In the genomic region with DNA sequence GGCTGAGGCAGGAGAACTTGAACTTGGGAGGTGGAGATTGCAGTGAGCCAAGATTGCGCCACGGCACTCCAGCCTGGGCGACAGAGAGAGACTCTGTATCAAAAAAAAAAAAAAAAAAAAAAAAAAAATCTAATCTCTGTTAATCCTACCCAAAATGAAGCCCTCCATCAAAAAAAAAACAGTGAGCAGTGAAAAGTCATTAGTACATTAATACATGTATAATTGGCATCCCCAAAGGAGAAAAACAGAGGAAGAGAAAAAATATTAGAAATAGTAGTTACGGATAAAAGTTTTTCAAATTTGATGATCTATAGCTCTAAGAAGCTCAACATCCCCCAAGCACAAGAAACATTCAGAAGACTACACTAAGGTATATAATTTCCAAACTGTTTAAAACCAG, we compare ENCODE assay signal across 15 cellular contexts.
DNase-seq lines count a peak whose midpoint lies in the region; ATAC-seq lines count a peak whose summit lies in the region.
"Had no signal": no experiment of that assay in that cellular context is flagged by ENCODE, and none has a peak within 500 bp of the region (broad histone marks: within the 10 kb centered on the region; RNA-seq: fewer than 3 reads in every experiment).

No MANE protein-coding gene starts in this region.

- peak overlapping the region; percentile 62 for H3K27ac Mint-ChIP-seq in activated naive CD8-positive, alpha-beta T cell
- no peak overlapping the region for H3K27ac Mint-ChIP-seq in activated naive CD8-positive, alpha-beta T cell treated with anti-CD3 and anti-CD28 coated beads, Interleukin-2, amount 50 U/mL, for 24 hours
- H3K27ac Mint-ChIP-seq in T-helper 17 cell, result peak overlapping the region; percentile 9
- H3K27ac Mint-ChIP-seq in activated naive CD8-positive, alpha-beta T cell treated with anti-CD3 and anti-CD28 coated beads for 36 hours, result peak overlapping the region; percentile 11

- H3K9me3 Mint-ChIP-seq in activated naive CD8-positive, alpha-beta T cell (ENCODE audit: low read depth), result no peaks in the 10 kb centered on the region
- no peaks in the 10 kb centered on the region for H3K9me3 Mint-ChIP-seq in activated naive CD8-positive, alpha-beta T cell treated with anti-CD3 and anti-CD28 coated beads, Interleukin-2, amount 50 U/mL, for 24 hours
- no peaks in the 10 kb centered on the region for H3K9me3 Mint-ChIP-seq in activated naive CD8-positive, alpha-beta T cell treated with anti-CD3 and anti-CD28 coated beads for 36 hours
- H3K9me3 Mint-ChIP-seq: CD4-positive, alpha-beta memory T cell had no signal

- no peak for ATAC-seq in activated naive CD8-positive, alpha-beta T cell treated with anti-CD3 and anti-CD28 coated beads, Interleukin-2, amount 50 U/mL, for 24 hours
- no peak for ATAC-seq in T-helper 17 cell

- no peak for DNase-seq in activated naive CD8-positive, alpha-beta T cell treated with anti-CD3 and anti-CD28 coated beads, Interleukin-2, amount 50 U/mL, for 24 hours
- DNase-seq in T-helper 17 cell (no peak), NCI-H524 (lab: John Stamatoyannopoulos, UW) (no peak), T-helper 1 cell (no peak)
- DNase-seq in activated naive CD8-positive, alpha-beta T cell treated with anti-CD3 and anti-CD28 coated beads for 36 hours, result no peak
- DNase-seq: C1 segment of cervical spinal cord; Calu3; CD4-positive, alpha-beta memory T cell; COR-L47; DMS53; DMS79 treated with DMSO at 0.1 percent for 48 hours; GF-D8; GOT3 had no signal

- H3K36me3 Mint-ChIP-seq in activated naive CD8-positive, alpha-beta T cell, result peaks cover 19% of the 10 kb centered on the region
- H3K36me3 Mint-ChIP-seq in activated naive CD8-positive, alpha-beta T cell treated with anti-CD3 and anti-CD28 coated beads, Interleukin-2, amount 50 U/mL, for 24 hours (ENCODE audit: low read depth), result peaks cover 33% of the 10 kb centered on the region
- H3K36me3 Mint-ChIP-seq in T-helper 17 cell (ENCODE audit: low read depth), result peaks cover 5% of the 10 kb centered on the region
- H3K36me3 Mint-ChIP-seq in activated naive CD8-positive, alpha-beta T cell treated with anti-CD3 and anti-CD28 coated beads for 36 hours, result peaks cover 25% of the 10 kb centered on the region

- no peaks in the 10 kb centered on the region for H3K27me3 Mint-ChIP-seq in activated naive CD8-positive, alpha-beta T cell
- H3K27me3 Mint-ChIP-seq in activated naive CD8-positive, alpha-beta T cell treated with anti-CD3 and anti-CD28 coated beads, Interleukin-2, amount 50 U/mL, for 24 hours, result no peaks in the 10 kb centered on the region
- no peaks in the 10 kb centered on the region for H3K27me3 Mint-ChIP-seq in T-helper 17 cell
- H3K27me3 Mint-ChIP-seq in activated naive CD8-positive, alpha-beta T cell treated with anti-CD3 and anti-CD28 coated beads for 36 hours, result no peaks in the 10 kb centered on the region
- H3K27me3 Mint-ChIP-seq: CD4-positive, alpha-beta memory T cell had no signal

- H3K4me1 Mint-ChIP-seq in activated naive CD8-positive, alpha-beta T cell (ENCODE audit: low read depth), result peaks cover 30% of the 10 kb centered on the region
- peaks cover 14% of the 10 kb centered on the region for H3K4me1 Mint-ChIP-seq in activated naive CD8-positive, alpha-beta T cell treated with anti-CD3 and anti-CD28 coated beads, Interleukin-2, amount 50 U/mL, for 24 hours
- H3K4me1 Mint-ChIP-seq in T-helper 17 cell, result peaks cover 14% of the 10 kb centered on the region
- peaks cover 17% of the 10 kb centered on the region for H3K4me1 Mint-ChIP-seq in activated naive CD8-positive, alpha-beta T cell treated with anti-CD3 and anti-CD28 coated beads for 36 hours

- no peaks in the 10 kb centered on the region for H3K9me3 ChIP-seq in T-helper 17 cell (ENCODE audit: control insufficient read depth, low read length, poor library complexity, severe bottlenecking)
- H3K9me3 ChIP-seq: HAP-1 had no signal

- no peak overlapping the region for H3K4me3 Mint-ChIP-seq in activated naive CD8-positive, alpha-beta T cell
- no peak overlapping the region for H3K4me3 Mint-ChIP-seq in activated naive CD8-positive, alpha-beta T cell treated with anti-CD3 and anti-CD28 coated beads, Interleukin-2, amount 50 U/mL, for 24 hours
- H3K4me3 Mint-ChIP-seq in T-helper 17 cell, result no peak overlapping the region
- H3K4me3 Mint-ChIP-seq in activated naive CD8-positive, alpha-beta T cell treated with anti-CD3 and anti-CD28 coated beads for 36 hours, result no peak overlapping the region
- H3K4me3 Mint-ChIP-seq: CD4-positive, alpha-beta memory T cell had no signal
